8 cellular contexts compared by ENCODE assay signal in the genomic region with DNA sequence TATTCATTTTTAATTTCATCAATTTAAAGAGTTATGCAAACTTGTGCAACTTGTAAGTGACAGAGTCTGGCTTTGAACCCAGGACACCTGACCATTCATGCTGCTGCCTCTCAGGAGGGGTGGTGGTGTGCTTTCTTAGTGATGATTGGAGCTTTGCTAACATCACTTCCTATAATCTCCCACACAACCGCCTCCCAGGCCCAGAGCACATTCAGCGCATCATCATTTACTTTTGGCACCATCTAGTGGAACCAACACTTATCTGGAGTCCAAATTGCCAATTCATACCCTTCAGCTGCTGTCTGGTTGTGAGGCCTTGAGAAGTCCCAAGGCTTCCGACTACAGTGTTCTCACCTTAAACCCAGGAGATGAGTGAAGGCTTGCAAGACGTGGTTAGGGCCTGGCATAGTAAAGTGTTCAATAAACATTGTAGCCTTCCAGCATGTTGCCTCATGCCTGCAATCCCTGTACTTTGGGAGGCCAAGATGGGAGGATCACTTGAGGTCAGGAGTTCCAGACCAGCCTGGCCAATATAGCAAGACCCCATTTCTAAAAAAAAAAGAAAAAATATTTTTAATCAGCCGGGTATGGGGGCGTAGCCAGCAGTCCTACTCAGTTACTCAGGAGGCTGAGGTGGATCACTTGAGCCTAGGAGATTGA. TPM values are rescaled to one million over a fixed set of nuclear protein-coding genes. Genes with fewer than 3 reads are reported as not detected.
A peak's percentile ranks its signal among the peaks of the same experiment; 100 is the strongest.
DNase-seq lines count a peak whose midpoint lies in the region; ATAC-seq, FAIRE-seq and TF ChIP-seq lines count a peak whose summit lies in the region.

No MANE protein-coding gene starts in this region.

- TF ChIP-seq POLR2A in GM12891 (IDR thresholded peaks at IDR 0.05; ENCODE audit: low read depth, low read length) = no peak

- ATAC-seq in stimulated activated naive CD8-positive, alpha-beta T cell treated with anti-CD3 and anti-CD28 coated beads, Interleukin-15, Interleukin-2, amounts not matched to agents 100 U/mL and 50 U/mL, for 24 hours = peak; percentile 17
- no peak for ATAC-seq in GM19023 (IDR thresholded peaks at IDR 0.05; ENCODE audit: unreplicated experiment)

- DNase-seq in AG04450 (ENCODE audit: low read depth, low spot score) (no peak), GM12891 (ENCODE audit: insufficient read length, low spot score) (peak; percentile 61), NCI-H2227 treated with DMSO at 0.1 percent for 48 hours (lab: John Stamatoyannopoulos, UW) (peak; percentile 4), dedifferentiated amniotic fluid mesenchymal stem cell (ENCODE audit: extremely low spot score) (peak; percentile 50), medulla oblongata (ENCODE audit: extremely low spot score) (peak; percentile 79)
- peak; percentile 50 for DNase-seq in stimulated activated naive CD8-positive, alpha-beta T cell treated with anti-CD3 and anti-CD28 coated beads, Interleukin-15, Interleukin-2, amounts not matched to agents 100 U/mL and 50 U/mL, for 24 hours

- FAIRE-seq in GM12891 (lab: Jason Lieb, UNC) = peak; percentile 85

- POLR2A ChIA-PET in AG04450 (lab: Yijun Ruan, JAX) = interaction anchor here (0.6 kb wide), 1 partner anchor 249 kb away, joined by 4 read pairs; no protein-coding TSS in a partner anchor

- peaks cover 6% of the 10 kb centered on the region; the same call in 1 of the 2 replicates for H3K9me3 ChIP-seq in AG04450 (ENCODE audit: control insufficient read depth, insufficient read depth, low read length)

- CTCF ChIA-PET in AG04450 (lab: Charles Lee) = interaction anchor here (1.1 kb wide), 2 partner anchors 169 to 220 kb away, joined by 3 to 5 read pairs; no protein-coding TSS in a partner anchor

- H3K27me3 ChIP-seq in AG04450 (ENCODE audit: control insufficient read depth, insufficient read depth, low read length) = no peaks in the 10 kb centered on the region

- H3K27ac ChIP-seq in AG04450 (ENCODE audit: low read depth, low read length) (peak overlapping the region; percentile 21), VCaP (peak overlapping the region; percentile 80)

- H3K4me3 ChIP-seq in AG04450 (ENCODE audit: low read depth, low read length) = no peak overlapping the region

- peak; percentile 48 for TF ChIP-seq CTCF in AG04450 (IDR thresholded peaks at IDR 0.05; ENCODE audit: low read depth, low read length)
- peak; percentile 74 for TF ChIP-seq CTCF in VCaP (conservative IDR thresholded peaks at IDR 0.05)

TF ChIP-seq in GM12891, 5 proteins besides CTCF, POLR2A, EP300 and RAD21:
- TF ChIP-seq SPI1 (IDR thresholded peaks at IDR 0.05; ENCODE audit: low read depth, low read length) = peak; percentile 53
- TF ChIP-seq POU2F2 (IDR thresholded peaks at IDR 0.05; ENCODE audit: low read depth, low read length) = no peak
TF ChIP-seq in GM12891: peak in this region for 1.

RNA-seq across cellular contexts. Expression of a gene that starts 1.1 kb away (rescaled TPM):
- 17.5 and 18.8 TPM in 2 replicates for polyA plus RNA-seq in AG04450 (2011; rRNA removed)
- polyA minus RNA-seq in AG04450 (2011; rRNA and poly(A)+ RNA removed) = 17.1 and 19.6 TPM in 2 replicates
- 5.2 TPM for polyA plus RNA-seq in GM12891 (2012; ENCODE audit: low read depth, missing spikeins)

RNA-seq across cellular contexts. Expression of a gene that starts 20.3 kb away (rescaled TPM):
- polyA plus RNA-seq in AG04450 (2011; rRNA removed) = not detected in 2 replicates
- not detected in 2 replicates for polyA minus RNA-seq in AG04450 (2011; rRNA and poly(A)+ RNA removed)
- 8.7 TPM for polyA plus RNA-seq in GM12891 (2012; ENCODE audit: low read depth, missing spikeins)

RNA-seq across cellular contexts. Expression of a gene that starts 52.9 kb away (rescaled TPM):
- 10.5 and 12.0 TPM in 2 replicates for polyA plus RNA-seq in AG04450 (2011; rRNA removed)
- 5.6 and 8.1 TPM in 2 replicates for polyA minus RNA-seq in AG04450 (2011; rRNA and poly(A)+ RNA removed)
- polyA plus RNA-seq in GM12891 (2012; ENCODE audit: low read depth, missing spikeins) = 12.8 TPM
